ENCODE assay signal across 37 cellular contexts in genomic region chr1:244176201-244176600, GRCh38.
"Had no signal": no experiment of that assay in that cellular context is flagged by ENCODE, and none has a peak within 500 bp of the region (broad histone marks: within the 10 kb centered on the region; RNA-seq: fewer than 3 reads in every experiment).

No MANE protein-coding gene starts in this region.

- H3K27ac Mint-ChIP-seq: activated CD4-positive, alpha-beta memory T cell treated with anti-CD3 and anti-CD28 coated beads, Interleukin-2, amount 10 ng/mL, durations not matched to agents 7 days and 5 days; activated CD4-positive, alpha-beta T cell treated with anti-CD3 and anti-CD28 coated beads for 36 hours; activated CD4-positive, alpha-beta T cell treated with anti-CD3 and anti-CD28 coated beads, Interleukin-2, amount 10 ng/mL, durations not matched to agents 7 days and 5 days; activated CD8-positive, alpha-beta memory T cell treated with anti-CD3 and anti-CD28 coated beads, Interleukin-2, amount 10 ng/mL, durations not matched to agents 7 days and 5 days; activated CD8-positive, alpha-beta T cell treated with anti-CD3 and anti-CD28 coated beads, Interleukin-2, amount 10 ng/mL, durations not matched to agents 7 days and 5 days; activated naive CD4-positive, alpha-beta T cell treated with anti-CD3 and anti-CD28 coated beads, Interleukin-2, amount 10 ng/mL, durations not matched to agents 7 days and 5 days; activated naive CD4-positive, alpha-beta T cell treated with anti-CD3 and anti-CD28 coated beads, Interleukin-2, amount 50 U/mL, for 24 hours; activated naive CD8-positive, alpha-beta T cell; activated naive CD8-positive, alpha-beta T cell treated with anti-CD3 and anti-CD28 coated beads, Interleukin-2, amount 10 ng/mL, durations not matched to agents 7 days and 5 days; activated naive CD8-positive, alpha-beta T cell treated with anti-CD3 and anti-CD28 coated beads, Interleukin-2, amount 50 U/mL, for 24 hours; activated T-cell treated with anti-CD3 and anti-CD28 coated beads, Interleukin-2, amount 50 U/mL, for 24 hours; activated T-helper 2 cell treated with anti-CD3 and anti-CD28 coated beads, Interferon-gamma antibody, Interleukin-2, Interleukin-4, amounts not matched to agents 10 μg/mL and 5 μg/mL and 100 μg/mL, durations not matched to agents 14 hours and 24 hours and 36 hours; brain; T-helper 1 cell treated with Interleukin-12 subunit alpha and Interleukin-12 subunit beta and Interleukin-4 antibody, amounts not matched to agents 30 μg/mL and 1 μg/mL, for 36 hours; T-helper 2 cell treated with Interferon-gamma antibody and Interleukin-4, amounts not matched to agents 5 μg/mL and 100 μg/mL, for 36 hours had no signal

- H3K9me3 ChIP-seq: ascending aorta had no signal

- H3K4me1 Mint-ChIP-seq: activated CD4-positive, alpha-beta memory T cell treated with anti-CD3 and anti-CD28 coated beads, Interleukin-2, amount 10 ng/mL, durations not matched to agents 7 days and 5 days; activated CD4-positive, alpha-beta T cell treated with anti-CD3 and anti-CD28 coated beads for 36 hours; activated CD4-positive, alpha-beta T cell treated with anti-CD3 and anti-CD28 coated beads, Interleukin-2, amount 10 ng/mL, durations not matched to agents 7 days and 5 days; activated CD8-positive, alpha-beta memory T cell treated with anti-CD3 and anti-CD28 coated beads, Interleukin-2, amount 10 ng/mL, durations not matched to agents 7 days and 5 days; activated naive CD4-positive, alpha-beta T cell treated with anti-CD3 and anti-CD28 coated beads, Interleukin-2, amount 10 ng/mL, durations not matched to agents 7 days and 5 days; activated naive CD4-positive, alpha-beta T cell treated with anti-CD3 and anti-CD28 coated beads, Interleukin-2, amount 50 U/mL, for 24 hours; activated naive CD8-positive, alpha-beta T cell treated with anti-CD3 and anti-CD28 coated beads, Interleukin-2, amount 10 ng/mL, durations not matched to agents 7 days and 5 days; activated naive CD8-positive, alpha-beta T cell treated with anti-CD3 and anti-CD28 coated beads, Interleukin-2, amount 50 U/mL, for 24 hours; central memory CD8-positive, alpha-beta T cell had no signal

- H3K27ac ChIP-seq: ascending aorta, cardiac muscle cell, WERI-Rb-1 had no signal

- H3K27me3 Mint-ChIP-seq: activated CD4-positive, alpha-beta T cell treated with anti-CD3 and anti-CD28 coated beads for 36 hours; activated CD4-positive, alpha-beta T cell treated with anti-CD3 and anti-CD28 coated beads, Interleukin-2, amount 10 ng/mL, durations not matched to agents 7 days and 5 days; activated naive CD4-positive, alpha-beta T cell treated with anti-CD3 and anti-CD28 coated beads, Interleukin-2, amount 10 ng/mL, durations not matched to agents 7 days and 5 days; activated naive CD4-positive, alpha-beta T cell treated with anti-CD3 and anti-CD28 coated beads, Interleukin-2, amount 50 U/mL, for 24 hours; activated naive CD8-positive, alpha-beta T cell; activated naive CD8-positive, alpha-beta T cell treated with anti-CD3 and anti-CD28 coated beads, Interleukin-2, amount 50 U/mL, for 24 hours; activated T-cell treated with anti-CD3 and anti-CD28 coated beads, Interleukin-2, amount 50 U/mL, for 24 hours had no signal

- H3K9me3 Mint-ChIP-seq: activated CD4-positive, alpha-beta memory T cell treated with anti-CD3 and anti-CD28 coated beads, Interleukin-2, amount 10 ng/mL, durations not matched to agents 7 days and 5 days; activated CD4-positive, alpha-beta T cell treated with anti-CD3 and anti-CD28 coated beads, Interleukin-2, amount 10 ng/mL, durations not matched to agents 7 days and 5 days; activated naive CD4-positive, alpha-beta T cell treated with anti-CD3 and anti-CD28 coated beads, Interleukin-2, amount 10 ng/mL, durations not matched to agents 7 days and 5 days; activated naive CD4-positive, alpha-beta T cell treated with anti-CD3 and anti-CD28 coated beads, Interleukin-2, amount 50 U/mL, for 24 hours; activated naive CD8-positive, alpha-beta T cell treated with anti-CD3 and anti-CD28 coated beads, Interleukin-2, amount 10 ng/mL, durations not matched to agents 7 days and 5 days; activated naive CD8-positive, alpha-beta T cell treated with anti-CD3 and anti-CD28 coated beads, Interleukin-2, amount 50 U/mL, for 24 hours; activated T-cell treated with anti-CD3 and anti-CD28 coated beads, Interleukin-2, amount 50 U/mL, for 24 hours; activated T-helper 2 cell treated with anti-CD3 and anti-CD28 coated beads, Interferon-gamma antibody, Interleukin-2, Interleukin-4, amounts not matched to agents 10 μg/mL and 5 μg/mL and 100 μg/mL, durations not matched to agents 14 hours and 24 hours and 36 hours; brain; central memory CD8-positive, alpha-beta T cell; T-helper 1 cell treated with Interleukin-12 subunit alpha and Interleukin-12 subunit beta and Interleukin-4 antibody, amounts not matched to agents 30 μg/mL and 1 μg/mL, for 36 hours; T-helper 2 cell treated with Interferon-gamma antibody and Interleukin-4, amounts not matched to agents 5 μg/mL and 100 μg/mL, for 36 hours; WTC11 had no signal

- DNase-seq: activated CD4-positive, alpha-beta memory T cell treated with anti-CD3 and anti-CD28 coated beads, Interleukin-2, amount 10 ng/mL, durations not matched to agents 7 days and 5 days; activated CD4-positive, alpha-beta T cell treated with anti-CD3 and anti-CD28 coated beads for 1 hour; activated CD4-positive, alpha-beta T cell treated with anti-CD3 and anti-CD28 coated beads for 36 hours; activated CD4-positive, alpha-beta T cell treated with anti-CD3 and anti-CD28 coated beads for 48 hours; activated CD4-positive, alpha-beta T cell treated with anti-CD3 and anti-CD28 coated beads, Interleukin-2, amount 10 ng/mL, durations not matched to agents 7 days and 5 days; activated CD4-positive, alpha-beta T cell treated with anti-CD3 and anti-CD28 coated beads, Interleukin-2, amount 50 U/mL, for 48 hours; activated CD4-positive, CD25-positive, alpha-beta regulatory T cell; activated CD8-positive, alpha-beta memory T cell treated with anti-CD3 and anti-CD28 coated beads for 24 hours; activated CD8-positive, alpha-beta memory T cell treated with anti-CD3 and anti-CD28 coated beads, Interleukin-2, amount 10 ng/mL, durations not matched to agents 7 days and 5 days; activated CD8-positive, alpha-beta memory T cell treated with anti-CD3 and anti-CD28 coated beads, Interleukin-2, amount 50 U/mL, for 48 hours; activated CD8-positive, alpha-beta T cell treated with anti-CD3 and anti-CD28 coated beads, Interleukin-2, amount 10 ng/mL, durations not matched to agents 7 days and 5 days; activated effector memory CD4-positive, alpha-beta T cell treated with Interleukin-2 at 50 U/mL for 16 hours; activated gamma-delta T cell; activated naive CD4-positive, alpha-beta T cell treated with anti-CD3 and anti-CD28 coated beads, Interleukin-2, amount 10 ng/mL, durations not matched to agents 7 days and 5 days; activated naive CD4-positive, alpha-beta T cell treated with Interleukin-2 at 50 U/mL for 16 hours; activated naive CD8-positive, alpha-beta T cell treated with anti-CD3 and anti-CD28 coated beads, Interleukin-2, amount 10 ng/mL, durations not matched to agents 7 days and 5 days; activated naive CD8-positive, alpha-beta T cell treated with anti-CD3 and anti-CD28 coated beads, Interleukin-2, amount 50 U/mL, for 24 hours; activated T-cell treated with anti-CD3 and anti-CD28 coated beads, Interleukin-2, amount 50 U/mL, for 24 hours; activated T-cell treated with anti-CD3 and anti-CD28 coated beads, Interleukin-2, amount 50 U/mL, for 48 hours; amygdala; caudate nucleus; cerebellar nuclear complex; T-helper 1 cell; T-helper 2 cell; T-helper 9 cell; WERI-Rb-1 had no signal

- H3K4me3 Mint-ChIP-seq: activated CD4-positive, alpha-beta memory T cell treated with anti-CD3 and anti-CD28 coated beads, Interleukin-2, amount 10 ng/mL, durations not matched to agents 7 days and 5 days; activated CD4-positive, alpha-beta T cell treated with anti-CD3 and anti-CD28 coated beads for 36 hours; activated CD4-positive, alpha-beta T cell treated with anti-CD3 and anti-CD28 coated beads, Interleukin-2, amount 10 ng/mL, durations not matched to agents 7 days and 5 days; activated CD8-positive, alpha-beta memory T cell treated with anti-CD3 and anti-CD28 coated beads, Interleukin-2, amount 10 ng/mL, durations not matched to agents 7 days and 5 days; activated CD8-positive, alpha-beta T cell treated with anti-CD3 and anti-CD28 coated beads, Interleukin-2, amount 10 ng/mL, durations not matched to agents 7 days and 5 days; activated naive CD4-positive, alpha-beta T cell treated with anti-CD3 and anti-CD28 coated beads, Interleukin-2, amount 10 ng/mL, durations not matched to agents 7 days and 5 days; activated naive CD4-positive, alpha-beta T cell treated with anti-CD3 and anti-CD28 coated beads, Interleukin-2, amount 50 U/mL, for 24 hours; activated naive CD8-positive, alpha-beta T cell; activated naive CD8-positive, alpha-beta T cell treated with anti-CD3 and anti-CD28 coated beads, Interleukin-2, amount 10 ng/mL, durations not matched to agents 7 days and 5 days; activated naive CD8-positive, alpha-beta T cell treated with anti-CD3 and anti-CD28 coated beads, Interleukin-2, amount 50 U/mL, for 24 hours; activated T-cell treated with anti-CD3 and anti-CD28 coated beads, Interleukin-2, amount 50 U/mL, for 24 hours; brain; central memory CD8-positive, alpha-beta T cell; T-helper 1 cell treated with Interleukin-12 subunit alpha and Interleukin-12 subunit beta and Interleukin-4 antibody, amounts not matched to agents 30 μg/mL and 1 μg/mL, for 36 hours; T-helper 2 cell treated with Interferon-gamma antibody and Interleukin-4, amounts not matched to agents 5 μg/mL and 100 μg/mL, for 36 hours; WTC11 had no signal

- H3K36me3 ChIP-seq: ascending aorta, cardiac muscle cell, WERI-Rb-1 had no signal

- H3K4me3 ChIP-seq: ascending aorta, cardiac muscle cell had no signal

- H3K36me3 Mint-ChIP-seq: activated CD8-positive, alpha-beta memory T cell treated with anti-CD3 and anti-CD28 coated beads, Interleukin-2, amount 10 ng/mL, durations not matched to agents 7 days and 5 days; activated naive CD4-positive, alpha-beta T cell treated with anti-CD3 and anti-CD28 coated beads, Interleukin-2, amount 10 ng/mL, durations not matched to agents 7 days and 5 days; activated naive CD4-positive, alpha-beta T cell treated with anti-CD3 and anti-CD28 coated beads, Interleukin-2, amount 50 U/mL, for 24 hours; activated naive CD8-positive, alpha-beta T cell; activated naive CD8-positive, alpha-beta T cell treated with anti-CD3 and anti-CD28 coated beads, Interleukin-2, amount 10 ng/mL, durations not matched to agents 7 days and 5 days; brain; WTC11 had no signal

- H3K27me3 ChIP-seq: ascending aorta had no signal

- ATAC-seq: activated CD4-positive, alpha-beta T cell treated with anti-CD3 and anti-CD28 coated beads for 36 hours; activated CD4-positive, CD25-positive, alpha-beta regulatory T cell treated with anti-CD3 and anti-CD28 coated beads, Interleukin-2, amount 50 U/mL, for 24 hours; activated CD8-positive, alpha-beta memory T cell treated with anti-CD3 and anti-CD28 coated beads, Interleukin-2, amount 10 ng/mL, durations not matched to agents 7 days and 5 days; activated CD8-positive, alpha-beta T cell treated with anti-CD3 and anti-CD28 coated beads, Interleukin-2, amount 10 ng/mL, durations not matched to agents 7 days and 5 days; activated naive CD8-positive, alpha-beta T cell treated with anti-CD3 and anti-CD28 coated beads, Interleukin-2, amount 50 U/mL, for 24 hours had no signal
